ENCODE assay signal across 1 cellular context in the genomic region with DNA sequence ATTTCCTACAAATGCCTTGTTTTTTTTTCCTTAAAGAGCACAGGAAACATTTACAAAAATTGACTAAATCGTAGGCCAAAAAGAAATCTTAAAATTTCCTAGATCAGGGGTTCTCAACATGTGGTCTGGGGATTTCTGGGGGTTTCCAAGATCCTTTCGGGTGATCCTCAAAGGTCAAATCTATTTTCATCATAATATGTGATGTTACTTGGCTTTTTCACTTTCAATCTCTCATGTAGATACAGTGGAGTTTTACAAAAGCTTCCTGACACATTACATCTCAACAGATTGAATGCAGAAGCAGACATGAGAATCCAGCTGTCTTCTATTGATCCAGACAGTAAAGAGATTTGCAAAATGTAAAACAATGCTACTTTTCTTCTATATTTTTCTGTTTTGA.
TF ChIP-seq lines count a peak whose summit lies in the region.

No MANE protein-coding gene starts in this region.

TF ChIP-seq in WTC11, 78 proteins besides CTCF, POLR2A, EP300 and RAD21 (continued from another document):
- TF ChIP-seq, protein P1, sequence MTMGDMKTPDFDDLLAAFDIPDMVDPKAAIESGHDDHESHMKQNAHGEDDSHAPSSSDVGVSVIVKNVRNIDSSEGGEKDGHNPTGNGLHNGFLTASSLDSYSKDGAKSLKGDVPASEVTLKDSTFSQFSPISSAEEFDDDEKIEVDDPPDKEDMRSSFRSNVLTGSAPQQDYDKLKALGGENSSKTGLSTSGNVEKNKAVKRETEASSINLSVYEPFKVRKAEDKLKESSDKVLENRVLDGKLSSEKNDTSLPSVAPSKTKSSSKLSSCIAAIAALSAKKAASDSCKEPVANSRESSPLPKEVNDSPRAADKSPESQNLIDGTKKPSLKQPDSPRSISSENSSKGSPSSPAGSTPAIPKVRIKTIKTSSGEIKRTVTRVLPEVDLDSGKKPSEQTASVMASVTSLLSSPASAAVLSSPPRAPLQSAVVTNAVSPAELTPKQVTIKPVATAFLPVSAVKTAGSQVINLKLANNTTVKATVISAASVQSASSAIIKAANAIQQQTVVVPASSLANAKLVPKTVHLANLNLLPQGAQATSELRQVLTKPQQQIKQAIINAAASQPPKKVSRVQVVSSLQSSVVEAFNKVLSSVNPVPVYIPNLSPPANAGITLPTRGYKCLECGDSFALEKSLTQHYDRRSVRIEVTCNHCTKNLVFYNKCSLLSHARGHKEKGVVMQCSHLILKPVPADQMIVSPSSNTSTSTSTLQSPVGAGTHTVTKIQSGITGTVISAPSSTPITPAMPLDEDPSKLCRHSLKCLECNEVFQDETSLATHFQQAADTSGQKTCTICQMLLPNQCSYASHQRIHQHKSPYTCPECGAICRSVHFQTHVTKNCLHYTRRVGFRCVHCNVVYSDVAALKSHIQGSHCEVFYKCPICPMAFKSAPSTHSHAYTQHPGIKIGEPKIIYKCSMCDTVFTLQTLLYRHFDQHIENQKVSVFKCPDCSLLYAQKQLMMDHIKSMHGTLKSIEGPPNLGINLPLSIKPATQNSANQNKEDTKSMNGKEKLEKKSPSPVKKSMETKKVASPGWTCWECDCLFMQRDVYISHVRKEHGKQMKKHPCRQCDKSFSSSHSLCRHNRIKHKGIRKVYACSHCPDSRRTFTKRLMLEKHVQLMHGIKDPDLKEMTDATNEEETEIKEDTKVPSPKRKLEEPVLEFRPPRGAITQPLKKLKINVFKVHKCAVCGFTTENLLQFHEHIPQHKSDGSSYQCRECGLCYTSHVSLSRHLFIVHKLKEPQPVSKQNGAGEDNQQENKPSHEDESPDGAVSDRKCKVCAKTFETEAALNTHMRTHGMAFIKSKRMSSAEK (CRISPR knock-in tag; IDR thresholded peaks at IDR 0.05; ENCODE audit: borderline replicate concordance), result no peak
- TF ChIP-seq, protein P2, sequence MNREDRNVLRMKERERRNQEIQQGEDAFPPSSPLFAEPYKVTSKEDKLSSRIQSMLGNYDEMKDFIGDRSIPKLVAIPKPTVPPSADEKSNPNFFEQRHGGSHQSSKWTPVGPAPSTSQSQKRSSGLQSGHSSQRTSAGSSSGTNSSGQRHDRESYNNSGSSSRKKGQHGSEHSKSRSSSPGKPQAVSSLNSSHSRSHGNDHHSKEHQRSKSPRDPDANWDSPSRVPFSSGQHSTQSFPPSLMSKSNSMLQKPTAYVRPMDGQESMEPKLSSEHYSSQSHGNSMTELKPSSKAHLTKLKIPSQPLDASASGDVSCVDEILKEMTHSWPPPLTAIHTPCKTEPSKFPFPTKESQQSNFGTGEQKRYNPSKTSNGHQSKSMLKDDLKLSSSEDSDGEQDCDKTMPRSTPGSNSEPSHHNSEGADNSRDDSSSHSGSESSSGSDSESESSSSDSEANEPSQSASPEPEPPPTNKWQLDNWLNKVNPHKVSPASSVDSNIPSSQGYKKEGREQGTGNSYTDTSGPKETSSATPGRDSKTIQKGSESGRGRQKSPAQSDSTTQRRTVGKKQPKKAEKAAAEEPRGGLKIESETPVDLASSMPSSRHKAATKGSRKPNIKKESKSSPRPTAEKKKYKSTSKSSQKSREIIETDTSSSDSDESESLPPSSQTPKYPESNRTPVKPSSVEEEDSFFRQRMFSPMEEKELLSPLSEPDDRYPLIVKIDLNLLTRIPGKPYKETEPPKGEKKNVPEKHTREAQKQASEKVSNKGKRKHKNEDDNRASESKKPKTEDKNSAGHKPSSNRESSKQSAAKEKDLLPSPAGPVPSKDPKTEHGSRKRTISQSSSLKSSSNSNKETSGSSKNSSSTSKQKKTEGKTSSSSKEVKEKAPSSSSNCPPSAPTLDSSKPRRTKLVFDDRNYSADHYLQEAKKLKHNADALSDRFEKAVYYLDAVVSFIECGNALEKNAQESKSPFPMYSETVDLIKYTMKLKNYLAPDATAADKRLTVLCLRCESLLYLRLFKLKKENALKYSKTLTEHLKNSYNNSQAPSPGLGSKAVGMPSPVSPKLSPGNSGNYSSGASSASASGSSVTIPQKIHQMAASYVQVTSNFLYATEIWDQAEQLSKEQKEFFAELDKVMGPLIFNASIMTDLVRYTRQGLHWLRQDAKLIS (CRISPR knock-in tag; IDR thresholded peaks at IDR 0.05; ENCODE audit: borderline replicate concordance), result no peak
- TF ChIP-seq, protein P3, sequence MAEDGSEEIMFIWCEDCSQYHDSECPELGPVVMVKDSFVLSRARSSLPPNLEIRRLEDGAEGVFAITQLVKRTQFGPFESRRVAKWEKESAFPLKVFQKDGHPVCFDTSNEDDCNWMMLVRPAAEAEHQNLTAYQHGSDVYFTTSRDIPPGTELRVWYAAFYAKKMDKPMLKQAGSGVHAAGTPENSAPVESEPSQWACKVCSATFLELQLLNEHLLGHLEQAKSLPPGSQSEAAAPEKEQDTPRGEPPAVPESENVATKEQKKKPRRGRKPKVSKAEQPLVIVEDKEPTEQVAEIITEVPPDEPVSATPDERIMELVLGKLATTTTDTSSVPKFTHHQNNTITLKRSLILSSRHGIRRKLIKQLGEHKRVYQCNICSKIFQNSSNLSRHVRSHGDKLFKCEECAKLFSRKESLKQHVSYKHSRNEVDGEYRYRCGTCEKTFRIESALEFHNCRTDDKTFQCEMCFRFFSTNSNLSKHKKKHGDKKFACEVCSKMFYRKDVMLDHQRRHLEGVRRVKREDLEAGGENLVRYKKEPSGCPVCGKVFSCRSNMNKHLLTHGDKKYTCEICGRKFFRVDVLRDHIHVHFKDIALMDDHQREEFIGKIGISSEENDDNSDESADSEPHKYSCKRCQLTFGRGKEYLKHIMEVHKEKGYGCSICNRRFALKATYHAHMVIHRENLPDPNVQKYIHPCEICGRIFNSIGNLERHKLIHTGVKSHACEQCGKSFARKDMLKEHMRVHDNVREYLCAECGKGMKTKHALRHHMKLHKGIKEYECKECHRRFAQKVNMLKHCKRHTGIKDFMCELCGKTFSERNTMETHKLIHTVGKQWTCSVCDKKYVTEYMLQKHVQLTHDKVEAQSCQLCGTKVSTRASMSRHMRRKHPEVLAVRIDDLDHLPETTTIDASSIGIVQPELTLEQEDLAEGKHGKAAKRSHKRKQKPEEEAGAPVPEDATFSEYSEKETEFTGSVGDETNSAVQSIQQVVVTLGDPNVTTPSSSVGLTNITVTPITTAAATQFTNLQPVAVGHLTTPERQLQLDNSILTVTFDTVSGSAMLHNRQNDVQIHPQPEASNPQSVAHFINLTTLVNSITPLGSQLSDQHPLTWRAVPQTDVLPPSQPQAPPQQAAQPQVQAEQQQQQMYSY (CRISPR knock-in tag; IDR thresholded peaks at IDR 0.05), result no peak
